ENCODE assay signal across 35 cellular contexts in genomic region chr15:38857814-38858213, GRCh38.
"Had no signal": no experiment of that assay in that cellular context is flagged by ENCODE, and none has a peak within 500 bp of the region (broad histone marks: within the 10 kb centered on the region; RNA-seq: fewer than 3 reads in every experiment).

No MANE protein-coding gene starts in this region.

- H3K9me3 ChIP-seq: adrenal gland, body of pancreas, breast epithelium had no signal

- ATAC-seq: activated CD8-positive, alpha-beta T cell treated with anti-CD3 and anti-CD28 coated beads for 36 hours; activated naive CD4-positive, alpha-beta T cell treated with anti-CD3 and anti-CD28 coated beads, Interleukin-2, amount 50 U/mL, for 72 hours; activated T-cell treated with anti-CD3 and anti-CD28 coated beads, Interleukin-2, amount 50 U/mL, for 4 hours; activated T-cell treated with anti-CD3 and anti-CD28 coated beads, Interleukin-2, amount 50 U/mL, for 72 hours; activated T-helper 17 cell treated with anti-CD3 and anti-CD28 coated beads, Interleukin-2, amount 50 U/mL, for 72 hours; body of pancreas had no signal

- H3K27ac ChIP-seq: adrenal gland, body of pancreas, brain microvascular endothelial cell, breast epithelium, VCaP had no signal

- H3K9me3 Mint-ChIP-seq: activated B cell treated with CpG ODN at 0.5 μM for 24 hours; activated CD4-positive, alpha-beta memory T cell treated with anti-CD3 and anti-CD28 coated beads for 36 hours; activated CD4-positive, alpha-beta T cell treated with anti-CD3 and anti-CD28 coated beads, Interleukin-2, amount 10 ng/mL, durations not matched to agents 24 days and 14 days; activated CD8-positive, alpha-beta T cell treated with anti-CD3 and anti-CD28 coated beads for 36 hours; activated naive CD4-positive, alpha-beta T cell treated with anti-CD3 and anti-CD28 coated beads for 36 hours; activated naive CD4-positive, alpha-beta T cell treated with anti-CD3 and anti-CD28 coated beads, Interleukin-2, amount 50 U/mL, for 72 hours; activated naive CD8-positive, alpha-beta T cell treated with anti-CD3 and anti-CD28 coated beads for 36 hours; activated T-cell treated with anti-CD3 and anti-CD28 coated beads, Interleukin-2, amount 50 U/mL, for 4 hours; activated T-cell treated with anti-CD3 and anti-CD28 coated beads, Interleukin-2, amount 50 U/mL, for 72 hours; activated T-helper 1 cell treated with anti-CD3 and anti-CD28 coated beads, Interleukin-12 subunit alpha, Interleukin-12 subunit beta, Interleukin-2, Interleukin-4 antibody, amounts not matched to agents 30 ng/mL and 10 ng/mL and 1 ng/mL, durations not matched to agents 14 hours and 24 hours and 36 hours; activated T-helper 17 cell treated with anti-CD3 and anti-CD28 coated beads, Interleukin-2, amount 50 U/mL, for 72 hours; T-helper 2 cell treated with Interferon-gamma antibody and Interleukin-4, amounts not matched to agents 5 μg/mL and 100 μg/mL, for 36 hours had no signal

- H3K4me3 ChIP-seq: adrenal gland, body of pancreas, breast epithelium had no signal

- H3K4me3 Mint-ChIP-seq: activated B cell treated with CpG ODN at 0.5 μM for 24 hours; activated CD4-positive, alpha-beta memory T cell treated with anti-CD3 and anti-CD28 coated beads for 36 hours; activated CD4-positive, alpha-beta T cell treated with anti-CD3 and anti-CD28 coated beads, Interleukin-2, amount 10 ng/mL, durations not matched to agents 24 days and 14 days; activated CD8-positive, alpha-beta T cell treated with anti-CD3 and anti-CD28 coated beads for 36 hours; activated naive CD4-positive, alpha-beta T cell treated with anti-CD3 and anti-CD28 coated beads for 36 hours; activated naive CD8-positive, alpha-beta T cell treated with anti-CD3 and anti-CD28 coated beads for 36 hours; activated T-cell treated with anti-CD3 and anti-CD28 coated beads, Interleukin-2, amount 50 U/mL, for 4 hours; activated T-cell treated with anti-CD3 and anti-CD28 coated beads, Interleukin-2, amount 50 U/mL, for 72 hours; activated T-helper 1 cell treated with anti-CD3 and anti-CD28 coated beads, Interleukin-12 subunit alpha, Interleukin-12 subunit beta, Interleukin-2, Interleukin-4 antibody, amounts not matched to agents 30 ng/mL and 10 ng/mL and 1 ng/mL, durations not matched to agents 14 hours and 24 hours and 36 hours; activated T-helper 17 cell treated with anti-CD3 and anti-CD28 coated beads, Interleukin-2, amount 50 U/mL, for 72 hours; T-helper 2 cell treated with Interferon-gamma antibody and Interleukin-4, amounts not matched to agents 5 μg/mL and 100 μg/mL, for 36 hours had no signal

- H3K36me3 ChIP-seq: adrenal gland, brain microvascular endothelial cell, breast epithelium had no signal

- DNase-seq: activated B cell treated with CpG ODN at 0.5 μM for 24 hours; activated CD4-positive, alpha-beta memory T cell treated with anti-CD3 and anti-CD28 coated beads for 36 hours; activated CD4-positive, alpha-beta T cell treated with anti-CD3 and anti-CD28 coated beads for 4 hours; activated CD4-positive, alpha-beta T cell treated with anti-CD3 and anti-CD28 coated beads, Interleukin-2, amount 10 ng/mL, durations not matched to agents 24 days and 14 days; activated CD4-positive, alpha-beta T cell treated with anti-CD3 and anti-CD28 coated beads, Interleukin-2, amount 50 U/mL, for 1 hour; activated CD4-positive, alpha-beta T cell treated with anti-CD3 and anti-CD28 coated beads, Interleukin-2, amount 50 U/mL, for 4 hours; activated CD4-positive, CD25-positive, alpha-beta regulatory T cell treated with anti-CD3 and anti-CD28 coated beads, Interleukin-2, amount 50 U/mL, for 72 hours; activated CD8-positive, alpha-beta memory T cell treated with anti-CD3 and anti-CD28 coated beads, Interleukin-2, amount 50 U/mL, for 4 hours; activated CD8-positive, alpha-beta T cell treated with anti-CD3 and anti-CD28 coated beads for 36 hours; activated effector memory CD4-positive, alpha-beta T cell treated with anti-CD3 and anti-CD28 coated beads, Interleukin-2, amount 50 U/mL, for 16 hours; activated gamma-delta T cell treated with Interleukin-2 at 50 U/mL for 16 hours; activated naive CD4-positive, alpha-beta T cell; activated naive CD4-positive, alpha-beta T cell treated with anti-CD3 and anti-CD28 coated beads for 36 hours; activated naive CD4-positive, alpha-beta T cell treated with anti-CD3 and anti-CD28 coated beads, Interleukin-2, amount 50 U/mL, for 16 hours; activated naive CD8-positive, alpha-beta T cell treated with anti-CD3 and anti-CD28 coated beads for 36 hours; activated T-cell treated with anti-CD3 and anti-CD28 coated beads for 4 hours; activated T-cell treated with anti-CD3 and anti-CD28 coated beads, Interleukin-2, amount 50 U/mL, for 1 hour; activated T-cell treated with anti-CD3 and anti-CD28 coated beads, Interleukin-2, amount 50 U/mL, for 4 hours; activated T-cell treated with anti-CD3 and anti-CD28 coated beads, Interleukin-2, amount 50 U/mL, for 72 hours; adrenal gland; amniotic stem cell; aorta; body of pancreas; brain microvascular endothelial cell; central memory CD4-positive, alpha-beta T cell; T-helper 2 cell; T-helper 9 cell had no signal

- H3K4me1 ChIP-seq: adrenal gland, body of pancreas, breast epithelium had no signal

- FAIRE-seq: astrocyte, TTC549 had no signal

- H3K4me1 Mint-ChIP-seq: activated B cell treated with CpG ODN at 0.5 μM for 24 hours; activated CD4-positive, alpha-beta T cell treated with anti-CD3 and anti-CD28 coated beads, Interleukin-2, amount 10 ng/mL, durations not matched to agents 24 days and 14 days; activated naive CD8-positive, alpha-beta T cell treated with anti-CD3 and anti-CD28 coated beads for 36 hours; activated T-helper 17 cell treated with anti-CD3 and anti-CD28 coated beads, Interleukin-2, amount 50 U/mL, for 72 hours had no signal

- H3K36me3 Mint-ChIP-seq: activated CD4-positive, alpha-beta memory T cell treated with anti-CD3 and anti-CD28 coated beads for 36 hours; activated naive CD4-positive, alpha-beta T cell treated with anti-CD3 and anti-CD28 coated beads, Interleukin-2, amount 50 U/mL, for 72 hours; activated naive CD8-positive, alpha-beta T cell treated with anti-CD3 and anti-CD28 coated beads for 36 hours had no signal

- H3K27ac Mint-ChIP-seq: activated B cell treated with CpG ODN at 0.5 μM for 24 hours; activated CD4-positive, alpha-beta memory T cell treated with anti-CD3 and anti-CD28 coated beads for 36 hours; activated CD4-positive, alpha-beta T cell treated with anti-CD3 and anti-CD28 coated beads, Interleukin-2, amount 10 ng/mL, durations not matched to agents 24 days and 14 days; activated CD8-positive, alpha-beta T cell treated with anti-CD3 and anti-CD28 coated beads for 36 hours; activated naive CD4-positive, alpha-beta T cell treated with anti-CD3 and anti-CD28 coated beads for 36 hours; activated naive CD4-positive, alpha-beta T cell treated with anti-CD3 and anti-CD28 coated beads, Interleukin-2, amount 50 U/mL, for 72 hours; activated naive CD8-positive, alpha-beta T cell treated with anti-CD3 and anti-CD28 coated beads for 36 hours; activated T-cell treated with anti-CD3 and anti-CD28 coated beads, Interleukin-2, amount 50 U/mL, for 72 hours; activated T-helper 1 cell treated with anti-CD3 and anti-CD28 coated beads, Interleukin-12 subunit alpha, Interleukin-12 subunit beta, Interleukin-2, Interleukin-4 antibody, amounts not matched to agents 30 ng/mL and 10 ng/mL and 1 ng/mL, durations not matched to agents 14 hours and 24 hours and 36 hours; activated T-helper 17 cell treated with anti-CD3 and anti-CD28 coated beads, Interleukin-2, amount 50 U/mL, for 72 hours; T-helper 2 cell treated with Interferon-gamma antibody and Interleukin-4, amounts not matched to agents 5 μg/mL and 100 μg/mL, for 36 hours had no signal

- H3K27me3 ChIP-seq: adrenal gland, body of pancreas, brain microvascular endothelial cell, breast epithelium had no signal
